In the genomic region with DNA sequence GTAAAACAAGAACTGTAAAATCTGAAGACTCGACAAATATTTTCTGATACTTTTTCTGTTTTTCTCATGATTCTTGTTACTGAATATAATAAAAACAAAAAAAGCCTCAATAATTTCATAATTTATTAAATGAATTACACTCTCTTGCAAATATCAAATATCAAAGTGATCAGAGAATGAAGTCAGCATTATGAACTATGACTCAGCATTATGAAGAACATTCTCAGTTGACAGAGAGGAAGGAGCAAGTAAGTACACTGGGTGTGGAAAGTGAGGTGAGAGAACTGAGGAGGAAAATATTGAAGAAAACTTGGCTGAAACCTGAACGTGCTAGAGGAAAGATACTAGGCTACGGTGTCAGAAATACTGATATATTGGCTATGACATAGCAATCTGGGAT, we compare ENCODE assay signal across 19 cellular contexts.
DNase-seq lines count a peak whose midpoint lies in the region; FAIRE-seq and TF ChIP-seq lines count a peak whose summit lies in the region.
"Had no signal": no experiment of that assay in that cellular context is flagged by ENCODE, and none has a peak within 500 bp of the region (broad histone marks: within the 10 kb centered on the region; RNA-seq: fewer than 3 reads in every experiment).

No MANE protein-coding gene starts in this region.

- H4K20me1 ChIP-seq in mammary epithelial cell (ENCODE audit: insufficient read depth, low read length) = no peaks in the 10 kb centered on the region
- H4K20me1 ChIP-seq in keratinocyte (ENCODE audit: control insufficient read depth, extremely low read depth, insufficient read depth, low read length) = no peaks in the 10 kb centered on the region
- H4K20me1 ChIP-seq: BLaER1 had no signal

- DNase-seq in EH (ENCODE audit: low read depth) = peak; percentile 1
- peak; percentile 9 for DNase-seq in LoVo (ENCODE audit: low spot score)
- peak; percentile 55 for DNase-seq in mammary epithelial cell
- no peak for DNase-seq in keratinocyte (ENCODE audit: low read depth, low spot score)
- DNase-seq in NCI-H146 (lab: John Stamatoyannopoulos, UW) = no peak
- DNase-seq in tibial nerve (ENCODE audit: low spot score in 2 of 2) = no peak
- DNase-seq in DMS79 treated with DMSO at 0.1 percent for 48 hours (lab: John Stamatoyannopoulos, UW) = no peak
- DNase-seq: activated CD4-positive, alpha-beta T cell treated with anti-CD3 and anti-CD28 coated beads, Interleukin-2, amount 50 U/mL, for 48 hours; activated naive CD8-positive, alpha-beta T cell treated with anti-CD3 and anti-CD28 coated beads for 36 hours; activated T-cell treated with anti-CD3 and anti-CD28 coated beads, Interleukin-2, amount 50 U/mL, for 4 hours; central memory CD4-positive, alpha-beta T cell; DMS79; effector memory CD8-positive, alpha-beta T cell; GOT3; immature natural killer cell; mesenchymal stem cell; nephron progenitor cell had no signal

- CTCF ChIA-PET in mammary epithelial cell (lab: Charles Lee; ENCODE audit: low non-redundant PET) = no interaction called here

- TF ChIP-seq EP300 in tibial nerve (IDR thresholded peaks at IDR 0.05) = no peak

- WGBS in mammary epithelial cell (ENCODE audit: low coverage, missing lambda C conversion rate) = 83% methylated on average over 3 of the region's 3 CpGs
- 83 to 88% methylated on average over 3 of the region's 3 CpGs for WGBS in tibial nerve, 2 donors

- peak overlapping the region; percentile 30 for H3K4me2 ChIP-seq in mammary epithelial cell (ENCODE audit: insufficient read depth, low read depth, low read length)
- no peak overlapping the region for H3K4me2 ChIP-seq in keratinocyte (ENCODE audit: control insufficient read depth, extremely low read depth, insufficient read depth, low read depth, low read length)
- H3K4me2 ChIP-seq: BLaER1 had no signal

- TF ChIP-seq POLR2A in tibial nerve (IDR thresholded peaks at IDR 0.05) = no peak

- no peaks in the 10 kb centered on the region for H3K9me1 ChIP-seq in keratinocyte (ENCODE audit: control insufficient read depth, extremely low read depth, insufficient read depth, low read length)

- H3K4me1 ChIP-seq in mammary epithelial cell (ENCODE audit: insufficient read depth, low read length) = peaks cover 5% of the 10 kb centered on the region
- H3K4me1 ChIP-seq in keratinocyte (ENCODE audit: control insufficient read depth, extremely low read depth, insufficient read depth, low read length) = no peaks in the 10 kb centered on the region
- no peaks in the 10 kb centered on the region for H3K4me1 ChIP-seq in tibial nerve
- H3K4me1 ChIP-seq: BLaER1, SJSA1 had no signal

- no peak overlapping the region for H3K4me3 ChIP-seq in mammary epithelial cell (replicated peaks in 1 of 3; ENCODE audit: insufficient read depth in 1 of 3, low read depth in 2 of 3, low read length in 3 of 3)
- H3K4me3 ChIP-seq in keratinocyte (ENCODE audit: control insufficient read depth in 2 of 3, extremely low read depth in 1 of 3, insufficient read depth in 2 of 3, low read depth in 1 of 3, low read length in 3 of 3) = no peak overlapping the region
- H3K4me3 ChIP-seq in tibial nerve = no peak overlapping the region
- H3K4me3 ChIP-seq: BLaER1, SJSA1 had no signal

- no peaks in the 10 kb centered on the region for H3K27me3 ChIP-seq in mammary epithelial cell (ENCODE audit: insufficient read depth, low read length)
- H3K27me3 ChIP-seq in keratinocyte (ENCODE audit: control insufficient read depth, extremely low read depth, insufficient read depth, low read length) = no peaks in the 10 kb centered on the region
- no peaks in the 10 kb centered on the region for H3K27me3 ChIP-seq in tibial nerve
- H3K27me3 ChIP-seq: BLaER1, SJSA1 had no signal

- no TSS peak for BruUV-seq in mammary epithelial cell (replicated peaks; lab: Mats Ljungman, UMichigan)

- FAIRE-seq in keratinocyte (lab: Jason Lieb, UNC) = peak; percentile 55

- intact Hi-C loops in mammary epithelial cell (cut with micrococcal nuclease) = no loop called here

- H3K79me2 ChIP-seq in mammary epithelial cell (ENCODE audit: insufficient read depth, low read length) (no peaks in the 10 kb centered on the region), keratinocyte (ENCODE audit: control insufficient read depth, insufficient read depth, low read length) (no peaks in the 10 kb centered on the region)

- dilution Hi-C loops in mammary epithelial cell (cut with HindIII; ENCODE audit: low sequenced_read_pairs) (no loop called here), keratinocyte (cut with MboI; ENCODE audit: extremely low pct_ligation_motif_present, low sequenced_read_pairs) (no loop called here)

- no peak for TF ChIP-seq CTCF in mammary epithelial cell (conservative IDR thresholded peaks at IDR 0.05 in 1 of 2, IDR thresholded peaks at IDR 0.05 in 1 of 2; ENCODE audit: extremely low read depth in 1 of 2, insufficient read depth in 1 of 2, low read depth in 1 of 2, low read length in 2 of 2)
- no peak for TF ChIP-seq CTCF in keratinocyte (optimal IDR thresholded peaks at IDR 0.05 in 1 of 3, IDR thresholded peaks at IDR 0.05 in 1 of 3, conservative IDR thresholded peaks at IDR 0.05 in 1 of 3; ENCODE audit: extremely low read depth in 1 of 3, insufficient read depth in 2 of 3, low read length in 3 of 3)
- TF ChIP-seq CTCF in tibial nerve (IDR thresholded peaks at IDR 0.05) = no peak

- H3K9ac ChIP-seq in mammary epithelial cell (ENCODE audit: insufficient read depth, low read length) = no peak overlapping the region
- no peak overlapping the region for H3K9ac ChIP-seq in keratinocyte (ENCODE audit: control insufficient read depth, extremely low read depth, insufficient read depth, low read length)
- H3K9ac ChIP-seq: BLaER1 had no signal

- in situ Hi-C loops in mammary epithelial cell (cut with MboI; ENCODE audit: low sequenced_read_pairs in 2 of 2) = no loop called here

- H3K36me3 ChIP-seq in mammary epithelial cell (ENCODE audit: insufficient read depth, low read length) = no peaks in the 10 kb centered on the region
- no peaks in the 10 kb centered on the region for H3K36me3 ChIP-seq in keratinocyte (ENCODE audit: control insufficient read depth in 2 of 2, extremely low read depth in 1 of 2, insufficient read depth in 2 of 2, low read length in 2 of 2)
- H3K36me3 ChIP-seq in tibial nerve = no peaks in the 10 kb centered on the region
- H3K36me3 ChIP-seq: BLaER1, SJSA1 had no signal

- H2AFZ ChIP-seq in mammary epithelial cell (ENCODE audit: low read depth, low read length) (peak overlapping the region; percentile 43), keratinocyte (ENCODE audit: control insufficient read depth, low read length) (peak overlapping the region; percentile 59)

- H3K27ac ChIP-seq in mammary epithelial cell (ENCODE audit: insufficient read depth, low read depth, low read length) (no peak overlapping the region), keratinocyte (ENCODE audit: control insufficient read depth, insufficient read depth, low read length) (no peak overlapping the region), tibial nerve (no peak overlapping the region)
- H3K27ac ChIP-seq: BLaER1, SJSA1 had no signal

- H3K9me3 ChIP-seq in mammary epithelial cell (replicated peaks; ENCODE audit: insufficient read depth, low read length) (no peaks in the 10 kb centered on the region), keratinocyte (ENCODE audit: control insufficient read depth, low read depth, low read length) (no peaks in the 10 kb centered on the region), tibial nerve (no peaks in the 10 kb centered on the region)
- H3K9me3 ChIP-seq: BLaER1, SJSA1 had no signal

Comparison
In these comparisons a context has a peak if more than half of its experiments do, and no peak if none do; other contexts are left out.
1. DNase-seq: peak in EH (single experiment), LoVo (single experiment) and mammary epithelial cell (single experiment); none in keratinocyte (single experiment), NCI-H146 (single experiment), tibial nerve (0 of 2) and DMS79 treated with DMSO at 0.1 percent for 48 hours (single experiment).